Comparison of ENCODE assay signal across 1 cellular context in genomic region chr3:88003115-88003755, GRCh38.
TF ChIP-seq lines count a peak whose summit lies in the region.

No MANE protein-coding gene starts in this region.

TF ChIP-seq in HepG2, 621 proteins besides CTCF, POLR2A, EP300 and RAD21 (continues in another document):
- peak; percentile 73 for TF ChIP-seq STAG1 (CRISPR knock-in tag; IDR thresholded peaks at IDR 0.05)
- 0 out of 4 replicates have a peak, but pooled peaks of 1 of the 2 experiments have one; percentile 35 for TF ChIP-seq KLF16 (CRISPR knock-in tag; IDR thresholded peaks at IDR 0.05)
- no peak for TF ChIP-seq ZNF451 (CRISPR knock-in tag; IDR thresholded peaks at IDR 0.05)
- TF ChIP-seq TRIM24 (CRISPR knock-in tag; IDR thresholded peaks at IDR 0.05), result no peak
- TF ChIP-seq ATRX (CRISPR knock-in tag; IDR thresholded peaks at IDR 0.05; ENCODE audit: borderline replicate concordance), result no peak
- no peak for TF ChIP-seq ZNF468 (CRISPR knock-in tag; IDR thresholded peaks at IDR 0.05)
- TF ChIP-seq ZNF430 (CRISPR knock-in tag; IDR thresholded peaks at IDR 0.05), result no peak
- no peak for TF ChIP-seq GTF3A (CRISPR knock-in tag; conservative IDR thresholded peaks at IDR 0.05)
- no peak for TF ChIP-seq NFKB2 (CRISPR knock-in tag; IDR thresholded peaks at IDR 0.05; ENCODE audit: borderline replicate concordance)
- no peak for TF ChIP-seq PPARG (CRISPR knock-in tag; conservative IDR thresholded peaks at IDR 0.05)
- no peak for TF ChIP-seq ZFY (CRISPR knock-in tag; IDR thresholded peaks at IDR 0.05)
- TF ChIP-seq PLRG1 (conservative IDR thresholded peaks at IDR 0.05), result no peak
- TF ChIP-seq MAFK (conservative IDR thresholded peaks at IDR 0.05 in 1 of 2, IDR thresholded peaks at IDR 0.05 in 1 of 2; ENCODE audit: low read length in 2 of 2), result no peak
- TF ChIP-seq ZNF543 (CRISPR knock-in tag; IDR thresholded peaks at IDR 0.05), result no peak
- TF ChIP-seq PITX1 (CRISPR knock-in tag; IDR thresholded peaks at IDR 0.05), result no peak
- no peak for TF ChIP-seq GMEB2 (CRISPR knock-in tag; IDR thresholded peaks at IDR 0.05; ENCODE audit: low read depth)
- TF ChIP-seq TSC22D2 (CRISPR knock-in tag; IDR thresholded peaks at IDR 0.05; ENCODE audit: borderline replicate concordance), result no peak
- TF ChIP-seq, protein P1, sequence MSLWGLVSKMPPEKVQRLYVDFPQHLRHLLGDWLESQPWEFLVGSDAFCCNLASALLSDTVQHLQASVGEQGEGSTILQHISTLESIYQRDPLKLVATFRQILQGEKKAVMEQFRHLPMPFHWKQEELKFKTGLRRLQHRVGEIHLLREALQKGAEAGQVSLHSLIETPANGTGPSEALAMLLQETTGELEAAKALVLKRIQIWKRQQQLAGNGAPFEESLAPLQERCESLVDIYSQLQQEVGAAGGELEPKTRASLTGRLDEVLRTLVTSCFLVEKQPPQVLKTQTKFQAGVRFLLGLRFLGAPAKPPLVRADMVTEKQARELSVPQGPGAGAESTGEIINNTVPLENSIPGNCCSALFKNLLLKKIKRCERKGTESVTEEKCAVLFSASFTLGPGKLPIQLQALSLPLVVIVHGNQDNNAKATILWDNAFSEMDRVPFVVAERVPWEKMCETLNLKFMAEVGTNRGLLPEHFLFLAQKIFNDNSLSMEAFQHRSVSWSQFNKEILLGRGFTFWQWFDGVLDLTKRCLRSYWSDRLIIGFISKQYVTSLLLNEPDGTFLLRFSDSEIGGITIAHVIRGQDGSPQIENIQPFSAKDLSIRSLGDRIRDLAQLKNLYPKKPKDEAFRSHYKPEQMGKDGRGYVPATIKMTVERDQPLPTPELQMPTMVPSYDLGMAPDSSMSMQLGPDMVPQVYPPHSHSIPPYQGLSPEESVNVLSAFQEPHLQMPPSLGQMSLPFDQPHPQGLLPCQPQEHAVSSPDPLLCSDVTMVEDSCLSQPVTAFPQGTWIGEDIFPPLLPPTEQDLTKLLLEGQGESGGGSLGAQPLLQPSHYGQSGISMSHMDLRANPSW (CRISPR knock-in tag; IDR thresholded peaks at IDR 0.05; ENCODE audit: borderline replicate concordance), result no peak
- TF ChIP-seq SNRNP70 (IDR thresholded peaks at IDR 0.05; ENCODE audit: low read depth, low read length), result no peak
- no peak for TF ChIP-seq RBM22 (optimal IDR thresholded peaks at IDR 0.05; ENCODE audit: low read length)
- TF ChIP-seq FOXA3 (CRISPR knock-in tag; IDR thresholded peaks at IDR 0.05), result 0 out of 2 replicates have a peak, but pooled peaks have one; percentile 38
- TF ChIP-seq MED1 (CRISPR knock-in tag; IDR thresholded peaks at IDR 0.05), result no peak
- TF ChIP-seq ZNF703 (CRISPR knock-in tag; IDR thresholded peaks at IDR 0.05; ENCODE audit: borderline replicate concordance), result no peak
- TF ChIP-seq IKZF1 (IDR thresholded peaks at IDR 0.05), result no peak
- TF ChIP-seq ZIK1 (CRISPR knock-in tag; IDR thresholded peaks at IDR 0.05; ENCODE audit: borderline replicate concordance, low read depth), result no peak
- TF ChIP-seq ELF1 (CRISPR knock-in tag; IDR thresholded peaks at IDR 0.05), result no peak
- TF ChIP-seq, protein P2, sequence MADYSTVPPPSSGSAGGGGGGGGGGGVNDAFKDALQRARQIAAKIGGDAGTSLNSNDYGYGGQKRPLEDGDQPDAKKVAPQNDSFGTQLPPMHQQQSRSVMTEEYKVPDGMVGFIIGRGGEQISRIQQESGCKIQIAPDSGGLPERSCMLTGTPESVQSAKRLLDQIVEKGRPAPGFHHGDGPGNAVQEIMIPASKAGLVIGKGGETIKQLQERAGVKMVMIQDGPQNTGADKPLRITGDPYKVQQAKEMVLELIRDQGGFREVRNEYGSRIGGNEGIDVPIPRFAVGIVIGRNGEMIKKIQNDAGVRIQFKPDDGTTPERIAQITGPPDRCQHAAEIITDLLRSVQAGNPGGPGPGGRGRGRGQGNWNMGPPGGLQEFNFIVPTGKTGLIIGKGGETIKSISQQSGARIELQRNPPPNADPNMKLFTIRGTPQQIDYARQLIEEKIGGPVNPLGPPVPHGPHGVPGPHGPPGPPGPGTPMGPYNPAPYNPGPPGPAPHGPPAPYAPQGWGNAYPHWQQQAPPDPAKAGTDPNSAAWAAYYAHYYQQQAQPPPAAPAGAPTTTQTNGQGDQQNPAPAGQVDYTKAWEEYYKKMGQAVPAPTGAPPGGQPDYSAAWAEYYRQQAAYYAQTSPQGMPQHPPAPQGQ (CRISPR knock-in tag; IDR thresholded peaks at IDR 0.05; ENCODE audit: borderline replicate concordance), result no peak
- no peak for TF ChIP-seq CBX5 (CRISPR knock-in tag; IDR thresholded peaks at IDR 0.05; ENCODE audit: borderline replicate concordance)
- TF ChIP-seq CEBPB (IDR thresholded peaks at IDR 0.05; ENCODE audit: borderline replicate concordance, low read depth, low read length), result peak; percentile 89
- TF ChIP-seq SSRP1 (CRISPR knock-in tag; IDR thresholded peaks at IDR 0.05), result no peak
- peak; percentile 65 for TF ChIP-seq SMC3 (IDR thresholded peaks at IDR 0.05; ENCODE audit: low read length)
- no peak for TF ChIP-seq ARID3A (IDR thresholded peaks at IDR 0.05; ENCODE audit: low read depth, low read length)
- no peak for TF ChIP-seq NPAS2 (CRISPR knock-in tag; IDR thresholded peaks at IDR 0.05; ENCODE audit: borderline replicate concordance)
- TF ChIP-seq FOXO4 (CRISPR knock-in tag; conservative IDR thresholded peaks at IDR 0.05), result no peak
- TF ChIP-seq, protein P3, sequence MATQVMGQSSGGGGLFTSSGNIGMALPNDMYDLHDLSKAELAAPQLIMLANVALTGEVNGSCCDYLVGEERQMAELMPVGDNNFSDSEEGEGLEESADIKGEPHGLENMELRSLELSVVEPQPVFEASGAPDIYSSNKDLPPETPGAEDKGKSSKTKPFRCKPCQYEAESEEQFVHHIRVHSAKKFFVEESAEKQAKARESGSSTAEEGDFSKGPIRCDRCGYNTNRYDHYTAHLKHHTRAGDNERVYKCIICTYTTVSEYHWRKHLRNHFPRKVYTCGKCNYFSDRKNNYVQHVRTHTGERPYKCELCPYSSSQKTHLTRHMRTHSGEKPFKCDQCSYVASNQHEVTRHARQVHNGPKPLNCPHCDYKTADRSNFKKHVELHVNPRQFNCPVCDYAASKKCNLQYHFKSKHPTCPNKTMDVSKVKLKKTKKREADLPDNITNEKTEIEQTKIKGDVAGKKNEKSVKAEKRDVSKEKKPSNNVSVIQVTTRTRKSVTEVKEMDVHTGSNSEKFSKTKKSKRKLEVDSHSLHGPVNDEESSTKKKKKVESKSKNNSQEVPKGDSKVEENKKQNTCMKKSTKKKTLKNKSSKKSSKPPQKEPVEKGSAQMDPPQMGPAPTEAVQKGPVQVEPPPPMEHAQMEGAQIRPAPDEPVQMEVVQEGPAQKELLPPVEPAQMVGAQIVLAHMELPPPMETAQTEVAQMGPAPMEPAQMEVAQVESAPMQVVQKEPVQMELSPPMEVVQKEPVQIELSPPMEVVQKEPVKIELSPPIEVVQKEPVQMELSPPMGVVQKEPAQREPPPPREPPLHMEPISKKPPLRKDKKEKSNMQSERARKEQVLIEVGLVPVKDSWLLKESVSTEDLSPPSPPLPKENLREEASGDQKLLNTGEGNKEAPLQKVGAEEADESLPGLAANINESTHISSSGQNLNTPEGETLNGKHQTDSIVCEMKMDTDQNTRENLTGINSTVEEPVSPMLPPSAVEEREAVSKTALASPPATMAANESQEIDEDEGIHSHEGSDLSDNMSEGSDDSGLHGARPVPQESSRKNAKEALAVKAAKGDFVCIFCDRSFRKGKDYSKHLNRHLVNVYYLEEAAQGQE (IDR thresholded peaks at IDR 0.05; ENCODE audit: borderline replicate concordance in 1 of 2, low read depth in 1 of 2, low read length in 2 of 2), result no peak
- no peak for TF ChIP-seq ZNF124 (CRISPR knock-in tag; IDR thresholded peaks at IDR 0.05)
- peak; percentile 77 for TF ChIP-seq CEBPG (CRISPR knock-in tag; IDR thresholded peaks at IDR 0.05)
- no peak for TF ChIP-seq TARDBP (CRISPR knock-in tag; IDR thresholded peaks at IDR 0.05)
- TF ChIP-seq, protein P4, sequence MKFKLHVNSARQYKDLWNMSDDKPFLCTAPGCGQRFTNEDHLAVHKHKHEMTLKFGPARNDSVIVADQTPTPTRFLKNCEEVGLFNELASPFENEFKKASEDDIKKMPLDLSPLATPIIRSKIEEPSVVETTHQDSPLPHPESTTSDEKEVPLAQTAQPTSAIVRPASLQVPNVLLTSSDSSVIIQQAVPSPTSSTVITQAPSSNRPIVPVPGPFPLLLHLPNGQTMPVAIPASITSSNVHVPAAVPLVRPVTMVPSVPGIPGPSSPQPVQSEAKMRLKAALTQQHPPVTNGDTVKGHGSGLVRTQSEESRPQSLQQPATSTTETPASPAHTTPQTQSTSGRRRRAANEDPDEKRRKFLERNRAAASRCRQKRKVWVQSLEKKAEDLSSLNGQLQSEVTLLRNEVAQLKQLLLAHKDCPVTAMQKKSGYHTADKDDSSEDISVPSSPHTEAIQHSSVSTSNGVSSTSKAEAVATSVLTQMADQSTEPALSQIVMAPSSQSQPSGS (CRISPR knock-in tag; IDR thresholded peaks at IDR 0.05), result no peak
- TF ChIP-seq GATAD2A (CRISPR knock-in tag; IDR thresholded peaks at IDR 0.05), result 0 out of 2 replicates have a peak, but pooled peaks have one; percentile 22
- no peak for TF ChIP-seq SALL1 (CRISPR knock-in tag; IDR thresholded peaks at IDR 0.05)
- no peak for TF ChIP-seq ZFP62 (CRISPR knock-in tag; IDR thresholded peaks at IDR 0.05)
- no peak for TF ChIP-seq ZNF367 (CRISPR knock-in tag; IDR thresholded peaks at IDR 0.05; ENCODE audit: borderline replicate concordance)
- TF ChIP-seq ZSCAN22 (CRISPR knock-in tag; IDR thresholded peaks at IDR 0.05), result no peak
- TF ChIP-seq ELF3 (CRISPR knock-in tag; IDR thresholded peaks at IDR 0.05), result peak; percentile 75; the same call in 1 of the 2 replicates
- no peak for TF ChIP-seq ZBTB20 (CRISPR knock-in tag; IDR thresholded peaks at IDR 0.05; ENCODE audit: borderline replicate concordance, low read depth)
- no peak for TF ChIP-seq ZNF878 (CRISPR knock-in tag; IDR thresholded peaks at IDR 0.05)
- TF ChIP-seq, protein P5, sequence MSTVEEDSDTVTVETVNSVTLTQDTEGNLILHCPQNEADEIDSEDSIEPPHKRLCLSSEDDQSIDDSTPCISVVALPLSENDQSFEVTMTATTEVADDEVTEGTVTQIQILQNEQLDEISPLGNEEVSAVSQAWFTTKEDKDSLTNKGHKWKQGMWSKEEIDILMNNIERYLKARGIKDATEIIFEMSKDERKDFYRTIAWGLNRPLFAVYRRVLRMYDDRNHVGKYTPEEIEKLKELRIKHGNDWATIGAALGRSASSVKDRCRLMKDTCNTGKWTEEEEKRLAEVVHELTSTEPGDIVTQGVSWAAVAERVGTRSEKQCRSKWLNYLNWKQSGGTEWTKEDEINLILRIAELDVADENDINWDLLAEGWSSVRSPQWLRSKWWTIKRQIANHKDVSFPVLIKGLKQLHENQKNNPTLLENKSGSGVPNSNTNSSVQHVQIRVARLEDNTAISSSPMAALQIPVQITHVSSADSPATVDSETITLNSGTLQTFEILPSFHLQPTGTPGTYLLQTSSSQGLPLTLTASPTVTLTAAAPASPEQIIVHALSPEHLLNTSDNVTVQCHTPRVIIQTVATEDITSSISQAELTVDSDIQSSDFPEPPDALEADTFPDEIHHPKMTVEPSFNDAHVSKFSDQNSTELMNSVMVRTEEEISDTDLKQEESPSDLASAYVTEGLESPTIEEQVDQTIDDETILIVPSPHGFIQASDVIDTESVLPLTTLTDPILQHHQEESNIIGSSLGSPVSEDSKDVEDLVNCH (CRISPR knock-in tag; IDR thresholded peaks at IDR 0.05), result no peak
- TF ChIP-seq, protein P6, sequence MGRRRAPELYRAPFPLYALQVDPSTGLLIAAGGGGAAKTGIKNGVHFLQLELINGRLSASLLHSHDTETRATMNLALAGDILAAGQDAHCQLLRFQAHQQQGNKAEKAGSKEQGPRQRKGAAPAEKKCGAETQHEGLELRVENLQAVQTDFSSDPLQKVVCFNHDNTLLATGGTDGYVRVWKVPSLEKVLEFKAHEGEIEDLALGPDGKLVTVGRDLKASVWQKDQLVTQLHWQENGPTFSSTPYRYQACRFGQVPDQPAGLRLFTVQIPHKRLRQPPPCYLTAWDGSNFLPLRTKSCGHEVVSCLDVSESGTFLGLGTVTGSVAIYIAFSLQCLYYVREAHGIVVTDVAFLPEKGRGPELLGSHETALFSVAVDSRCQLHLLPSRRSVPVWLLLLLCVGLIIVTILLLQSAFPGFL (CRISPR knock-in tag; IDR thresholded peaks at IDR 0.05), result no peak
- 0 out of 2 replicates have a peak, but pooled peaks have one; percentile 27 for TF ChIP-seq MIXL1 (CRISPR knock-in tag; IDR thresholded peaks at IDR 0.05)
- TF ChIP-seq ATF7 (IDR thresholded peaks at IDR 0.05), result 0 out of 2 replicates have a peak, but pooled peaks have one; percentile 3
- TF ChIP-seq ATF7 (CRISPR knock-in tag; IDR thresholded peaks at IDR 0.05), result no peak
- TF ChIP-seq ZNF720 (CRISPR knock-in tag; IDR thresholded peaks at IDR 0.05), result no peak
- TF ChIP-seq BORCS8-MEF2B (CRISPR knock-in tag; IDR thresholded peaks at IDR 0.05), result no peak
- TF ChIP-seq HNF4A (CRISPR knock-in tag; IDR thresholded peaks at IDR 0.05), result no peak
